ENCODE assay signal across 2 cellular contexts in the genomic region with DNA sequence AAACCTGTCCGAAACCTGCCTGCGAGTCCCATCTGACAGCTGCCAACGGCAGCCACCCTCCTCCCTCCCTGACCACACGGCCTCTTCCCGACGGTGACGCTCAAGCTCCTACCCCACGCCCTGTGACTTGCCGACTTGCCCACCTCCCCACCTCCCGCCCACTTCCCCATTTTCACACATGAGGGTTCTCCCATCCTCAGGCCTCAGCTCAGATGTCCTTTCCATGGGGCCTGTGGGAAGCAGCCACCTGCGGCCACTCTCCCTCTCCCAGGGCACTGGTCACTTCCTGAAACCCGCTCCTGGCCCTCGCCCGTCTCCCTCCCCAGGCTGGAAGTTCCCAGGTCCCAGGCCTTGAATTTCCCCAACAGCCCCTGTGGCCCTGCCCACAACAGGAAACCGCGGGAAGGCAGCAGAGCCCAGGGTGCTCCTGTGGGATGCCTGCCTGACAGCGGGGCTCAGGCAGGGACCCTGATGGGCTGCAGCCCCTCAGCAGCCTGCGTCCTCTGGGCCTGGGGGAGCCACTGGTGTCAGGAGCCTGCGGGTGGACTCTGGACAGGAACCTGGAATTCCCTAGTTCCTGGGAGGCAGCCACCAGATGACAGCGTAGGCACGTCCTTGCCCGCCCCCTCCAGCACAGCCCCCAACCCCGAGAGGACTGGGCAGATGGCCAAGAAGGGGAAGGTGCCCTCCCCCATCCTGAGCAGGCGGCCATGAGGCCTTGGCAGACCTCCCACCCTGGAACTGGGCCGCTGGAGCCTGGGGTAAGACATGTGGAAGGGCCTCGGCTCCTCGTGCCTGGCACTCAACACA.
TF ChIP-seq lines count a peak whose summit lies in the region.

No MANE protein-coding gene starts in this region.

TF ChIP-seq in GM23338, 12 proteins besides CTCF, POLR2A, EP300 and RAD21 (continued from another document):
- TF ChIP-seq, protein P1, sequence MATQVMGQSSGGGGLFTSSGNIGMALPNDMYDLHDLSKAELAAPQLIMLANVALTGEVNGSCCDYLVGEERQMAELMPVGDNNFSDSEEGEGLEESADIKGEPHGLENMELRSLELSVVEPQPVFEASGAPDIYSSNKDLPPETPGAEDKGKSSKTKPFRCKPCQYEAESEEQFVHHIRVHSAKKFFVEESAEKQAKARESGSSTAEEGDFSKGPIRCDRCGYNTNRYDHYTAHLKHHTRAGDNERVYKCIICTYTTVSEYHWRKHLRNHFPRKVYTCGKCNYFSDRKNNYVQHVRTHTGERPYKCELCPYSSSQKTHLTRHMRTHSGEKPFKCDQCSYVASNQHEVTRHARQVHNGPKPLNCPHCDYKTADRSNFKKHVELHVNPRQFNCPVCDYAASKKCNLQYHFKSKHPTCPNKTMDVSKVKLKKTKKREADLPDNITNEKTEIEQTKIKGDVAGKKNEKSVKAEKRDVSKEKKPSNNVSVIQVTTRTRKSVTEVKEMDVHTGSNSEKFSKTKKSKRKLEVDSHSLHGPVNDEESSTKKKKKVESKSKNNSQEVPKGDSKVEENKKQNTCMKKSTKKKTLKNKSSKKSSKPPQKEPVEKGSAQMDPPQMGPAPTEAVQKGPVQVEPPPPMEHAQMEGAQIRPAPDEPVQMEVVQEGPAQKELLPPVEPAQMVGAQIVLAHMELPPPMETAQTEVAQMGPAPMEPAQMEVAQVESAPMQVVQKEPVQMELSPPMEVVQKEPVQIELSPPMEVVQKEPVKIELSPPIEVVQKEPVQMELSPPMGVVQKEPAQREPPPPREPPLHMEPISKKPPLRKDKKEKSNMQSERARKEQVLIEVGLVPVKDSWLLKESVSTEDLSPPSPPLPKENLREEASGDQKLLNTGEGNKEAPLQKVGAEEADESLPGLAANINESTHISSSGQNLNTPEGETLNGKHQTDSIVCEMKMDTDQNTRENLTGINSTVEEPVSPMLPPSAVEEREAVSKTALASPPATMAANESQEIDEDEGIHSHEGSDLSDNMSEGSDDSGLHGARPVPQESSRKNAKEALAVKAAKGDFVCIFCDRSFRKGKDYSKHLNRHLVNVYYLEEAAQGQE (IDR thresholded peaks at IDR 0.05; ENCODE audit: unreplicated experiment): no peak
- no peak for TF ChIP-seq NANOG (IDR thresholded peaks at IDR 0.05; ENCODE audit: borderline replicate concordance)
- no peak for TF ChIP-seq POLR2AphosphoS5 (IDR thresholded peaks at IDR 0.05; ENCODE audit: low read depth)
- no peak for TF ChIP-seq EZH2 (IDR thresholded peaks at IDR 0.05; ENCODE audit: low read depth, unreplicated experiment)
- TF ChIP-seq, protein P2, sequence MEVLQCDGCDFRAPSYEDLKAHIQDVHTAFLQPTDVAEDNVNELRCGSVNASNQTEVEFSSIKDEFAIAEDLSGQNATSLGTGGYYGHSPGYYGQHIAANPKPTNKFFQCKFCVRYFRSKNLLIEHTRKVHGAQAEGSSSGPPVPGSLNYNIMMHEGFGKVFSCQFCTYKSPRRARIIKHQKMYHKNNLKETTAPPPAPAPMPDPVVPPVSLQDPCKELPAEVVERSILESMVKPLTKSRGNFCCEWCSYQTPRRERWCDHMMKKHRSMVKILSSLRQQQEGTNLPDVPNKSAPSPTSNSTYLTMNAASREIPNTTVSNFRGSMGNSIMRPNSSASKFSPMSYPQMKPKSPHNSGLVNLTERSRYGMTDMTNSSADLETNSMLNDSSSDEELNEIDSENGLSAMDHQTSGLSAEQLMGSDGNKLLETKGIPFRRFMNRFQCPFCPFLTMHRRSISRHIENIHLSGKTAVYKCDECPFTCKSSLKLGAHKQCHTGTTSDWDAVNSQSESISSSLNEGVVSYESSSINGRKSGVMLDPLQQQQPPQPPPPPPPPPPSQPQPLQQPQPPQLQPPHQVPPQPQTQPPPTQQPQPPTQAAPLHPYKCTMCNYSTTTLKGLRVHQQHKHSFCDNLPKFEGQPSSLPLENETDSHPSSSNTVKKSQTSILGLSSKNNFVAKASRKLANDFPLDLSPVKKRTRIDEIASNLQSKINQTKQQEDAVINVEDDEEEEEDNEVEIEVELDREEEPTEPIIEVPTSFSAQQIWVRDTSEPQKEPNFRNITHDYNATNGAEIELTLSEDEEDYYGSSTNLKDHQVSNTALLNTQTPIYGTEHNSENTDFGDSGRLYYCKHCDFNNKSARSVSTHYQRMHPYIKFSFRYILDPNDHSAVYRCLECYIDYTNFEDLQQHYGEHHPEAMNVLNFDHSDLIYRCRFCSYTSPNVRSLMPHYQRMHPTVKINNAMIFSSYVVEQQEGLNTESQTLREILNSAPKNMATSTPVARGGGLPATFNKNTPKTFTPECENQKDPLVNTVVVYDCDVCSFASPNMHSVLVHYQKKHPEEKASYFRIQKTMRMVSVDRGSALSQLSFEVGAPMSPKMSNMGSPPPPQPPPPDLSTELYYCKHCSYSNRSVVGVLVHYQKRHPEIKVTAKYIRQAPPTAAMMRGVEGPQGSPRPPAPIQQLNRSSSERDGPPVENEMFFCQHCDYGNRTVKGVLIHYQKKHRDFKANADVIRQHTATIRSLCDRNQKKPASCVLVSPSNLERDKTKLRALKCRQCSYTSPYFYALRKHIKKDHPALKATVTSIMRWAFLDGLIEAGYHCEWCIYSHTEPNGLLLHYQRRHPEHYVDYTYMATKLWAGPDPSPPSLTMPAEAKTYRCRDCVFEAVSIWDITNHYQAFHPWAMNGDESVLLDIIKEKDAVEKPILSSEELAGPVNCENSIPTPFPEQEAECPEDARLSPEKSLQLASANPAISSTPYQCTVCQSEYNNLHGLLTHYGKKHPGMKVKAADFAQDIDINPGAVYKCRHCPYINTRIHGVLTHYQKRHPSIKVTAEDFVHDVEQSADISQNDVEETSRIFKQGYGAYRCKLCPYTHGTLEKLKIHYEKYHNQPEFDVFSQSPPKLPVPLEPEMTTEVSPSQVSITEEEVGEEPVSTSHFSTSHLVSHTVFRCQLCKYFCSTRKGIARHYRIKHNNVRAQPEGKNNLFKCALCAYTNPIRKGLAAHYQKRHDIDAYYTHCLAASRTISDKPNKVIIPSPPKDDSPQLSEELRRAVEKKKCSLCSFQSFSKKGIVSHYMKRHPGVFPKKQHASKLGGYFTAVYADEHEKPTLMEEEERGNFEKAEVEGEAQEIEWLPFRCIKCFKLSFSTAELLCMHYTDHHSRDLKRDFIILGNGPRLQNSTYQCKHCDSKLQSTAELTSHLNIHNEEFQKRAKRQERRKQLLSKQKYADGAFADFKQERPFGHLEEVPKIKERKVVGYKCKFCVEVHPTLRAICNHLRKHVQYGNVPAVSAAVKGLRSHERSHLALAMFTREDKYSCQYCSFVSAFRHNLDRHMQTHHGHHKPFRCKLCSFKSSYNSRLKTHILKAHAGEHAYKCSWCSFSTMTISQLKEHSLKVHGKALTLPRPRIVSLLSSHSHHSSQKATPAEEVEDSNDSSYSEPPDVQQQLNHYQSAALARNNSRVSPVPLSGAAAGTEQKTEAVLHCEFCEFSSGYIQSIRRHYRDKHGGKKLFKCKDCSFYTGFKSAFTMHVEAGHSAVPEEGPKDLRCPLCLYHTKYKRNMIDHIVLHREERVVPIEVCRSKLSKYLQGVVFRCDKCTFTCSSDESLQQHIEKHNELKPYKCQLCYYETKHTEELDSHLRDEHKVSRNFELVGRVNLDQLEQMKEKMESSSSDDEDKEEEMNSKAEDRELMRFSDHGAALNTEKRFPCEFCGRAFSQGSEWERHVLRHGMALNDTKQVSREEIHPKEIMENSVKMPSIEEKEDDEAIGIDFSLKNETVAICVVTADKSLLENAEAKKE (CRISPR knock-in tag; IDR thresholded peaks at IDR 0.05): no peak

TF ChIP-seq in GM12878, 131 proteins besides CTCF, POLR2A, EP300 and RAD21 (continued from another document):
- TF ChIP-seq, protein P3, sequence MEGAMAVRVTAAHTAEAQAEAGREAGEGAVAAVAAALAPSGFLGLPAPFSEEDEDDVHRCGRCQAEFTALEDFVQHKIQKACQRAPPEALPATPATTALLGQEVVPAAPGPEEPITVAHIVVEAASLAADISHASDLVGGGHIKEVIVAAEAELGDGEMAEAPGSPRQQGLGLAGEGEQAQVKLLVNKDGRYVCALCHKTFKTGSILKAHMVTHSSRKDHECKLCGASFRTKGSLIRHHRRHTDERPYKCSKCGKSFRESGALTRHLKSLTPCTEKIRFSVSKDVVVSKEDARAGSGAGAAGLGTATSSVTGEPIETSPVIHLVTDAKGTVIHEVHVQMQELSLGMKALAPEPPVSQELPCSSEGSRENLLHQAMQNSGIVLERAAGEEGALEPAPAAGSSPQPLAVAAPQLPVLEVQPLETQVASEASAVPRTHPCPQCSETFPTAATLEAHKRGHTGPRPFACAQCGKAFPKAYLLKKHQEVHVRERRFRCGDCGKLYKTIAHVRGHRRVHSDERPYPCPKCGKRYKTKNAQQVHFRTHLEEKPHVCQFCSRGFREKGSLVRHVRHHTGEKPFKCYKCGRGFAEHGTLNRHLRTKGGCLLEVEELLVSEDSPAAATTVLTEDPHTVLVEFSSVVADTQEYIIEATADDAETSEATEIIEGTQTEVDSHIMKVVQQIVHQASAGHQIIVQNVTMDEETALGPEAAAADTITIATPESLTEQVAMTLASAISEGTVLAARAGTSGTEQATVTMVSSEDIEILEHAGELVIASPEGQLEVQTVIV (IDR thresholded peaks at IDR 0.05; ENCODE audit: borderline replicate concordance, partially characterized antibody): no peak
